25 cellular contexts compared by ENCODE assay signal in genomic region chr11:71363721-71364120, GRCh38.
"Had no signal": no experiment of that assay in that cellular context is flagged by ENCODE, and none has a peak within 500 bp of the region (broad histone marks: within the 10 kb centered on the region; RNA-seq: fewer than 3 reads in every experiment).

No MANE protein-coding gene starts in this region.

- H3K36me3 Mint-ChIP-seq: naive thymus-derived CD4-positive, alpha-beta T cell; neural progenitor cell; type B pancreatic cell had no signal

- H3K9me3 Mint-ChIP-seq: dendritic cell treated with granulocyte-macrophage colony-stimulating factor and Interleukin-4, amounts not matched to agents 40 ng/mL and 50 ng/mL, for 4 days; nephron; neural progenitor cell; stimulated activated naive CD8-positive, alpha-beta T cell treated with anti-CD3 and anti-CD28 coated beads, Interleukin-15, amount 100 ng/mL, for 72 hours; type B pancreatic cell had no signal

- H3K36me3 ChIP-seq: colonic mucosa, esophagus muscularis mucosa, gastroesophageal sphincter, heart left ventricle, lower lobe of right lung, neural progenitor cell, prostate gland, right atrium auricular region, tibial artery had no signal

- H2AFZ ChIP-seq: neural progenitor cell had no signal

- H3K27me3 Mint-ChIP-seq: dendritic cell treated with granulocyte-macrophage colony-stimulating factor and Interleukin-4, amounts not matched to agents 40 ng/mL and 50 ng/mL, for 4 days; stimulated activated naive CD8-positive, alpha-beta T cell treated with anti-CD3 and anti-CD28 coated beads, Interleukin-15, amount 100 ng/mL, for 72 hours had no signal

- H3K27ac Mint-ChIP-seq: dendritic cell treated with granulocyte-macrophage colony-stimulating factor and Interleukin-4, amounts not matched to agents 40 ng/mL and 50 ng/mL, for 4 days; naive thymus-derived CD4-positive, alpha-beta T cell; nephron; neural progenitor cell; stimulated activated naive CD8-positive, alpha-beta T cell treated with anti-CD3 and anti-CD28 coated beads, Interleukin-15, amount 100 ng/mL, for 72 hours; type B pancreatic cell had no signal

- H3K4me3 Mint-ChIP-seq: dendritic cell treated with granulocyte-macrophage colony-stimulating factor and Interleukin-4, amounts not matched to agents 40 ng/mL and 50 ng/mL, for 4 days; naive thymus-derived CD4-positive, alpha-beta T cell; nephron; neural progenitor cell; stimulated activated naive CD8-positive, alpha-beta T cell treated with anti-CD3 and anti-CD28 coated beads, Interleukin-15, amount 100 ng/mL, for 72 hours; type B pancreatic cell had no signal

- DNase-seq: colonic mucosa; effector memory CD4-positive, alpha-beta T cell; foreskin keratinocyte; heart left ventricle; left ventricle myocardium superior; lower lobe of right lung; mucosa of descending colon; naive thymus-derived CD4-positive, alpha-beta T cell; stimulated activated CD4-positive, alpha-beta T cell treated with anti-CD3 and anti-CD28 coated beads, Interleukin-12 subunit alpha, Interleukin-12 subunit beta, amount 100 ng/mL, for 4 hours; stimulated activated CD4-positive, alpha-beta T cell treated with anti-CD3 and anti-CD28 coated beads, Interleukin-1b, Interleukin-23, amount 100 ng/mL, for 48 hours; stimulated activated CD4-positive, alpha-beta T cell treated with anti-CD3 and anti-CD28 coated beads, Interleukin-4, amount 100 ng/mL, for 1 hour; stimulated activated CD8-positive, alpha-beta memory T cell treated with anti-CD3 and anti-CD28 coated beads, Interleukin-4, amount 100 ng/mL, for 48 hours; stimulated activated naive CD4-positive, alpha-beta T cell; stimulated activated naive CD8-positive, alpha-beta T cell treated with anti-CD3 and anti-CD28 coated beads, Interleukin-15, amount 100 ng/mL, for 72 hours; tibial artery had no signal

- H3K4me2 ChIP-seq: neural progenitor cell, smooth muscle cell had no signal

- H3K9me3 ChIP-seq: colonic mucosa, esophagus muscularis mucosa, gastroesophageal sphincter, lower lobe of right lung, mucosa of descending colon, prostate gland, testis had no signal

- H3K27me3 ChIP-seq: colonic mucosa, neural progenitor cell, right atrium auricular region, testis had no signal

- H3K4me3 ChIP-seq: colonic mucosa, esophagus muscularis mucosa, gastroesophageal sphincter, heart left ventricle, lower lobe of right lung, mucosa of descending colon, neural progenitor cell, prostate gland, right atrium auricular region, smooth muscle cell, testis, tibial artery had no signal

- H3K27ac ChIP-seq: colonic mucosa, esophagus muscularis mucosa, foreskin keratinocyte, gastroesophageal sphincter, heart left ventricle, lower lobe of right lung, neural progenitor cell, prostate gland, right atrium auricular region, testis, tibial artery had no signal

- H3K4me1 Mint-ChIP-seq: naive thymus-derived CD4-positive, alpha-beta T cell; nephron; neural progenitor cell; stimulated activated naive CD8-positive, alpha-beta T cell treated with anti-CD3 and anti-CD28 coated beads, Interleukin-15, amount 100 ng/mL, for 72 hours had no signal

- H3K9ac ChIP-seq: neural progenitor cell had no signal

- H3K4me1 ChIP-seq: colonic mucosa, esophagus muscularis mucosa, foreskin keratinocyte, gastroesophageal sphincter, heart left ventricle, lower lobe of right lung, neural progenitor cell, prostate gland, right atrium auricular region had no signal
